In the genomic region with DNA sequence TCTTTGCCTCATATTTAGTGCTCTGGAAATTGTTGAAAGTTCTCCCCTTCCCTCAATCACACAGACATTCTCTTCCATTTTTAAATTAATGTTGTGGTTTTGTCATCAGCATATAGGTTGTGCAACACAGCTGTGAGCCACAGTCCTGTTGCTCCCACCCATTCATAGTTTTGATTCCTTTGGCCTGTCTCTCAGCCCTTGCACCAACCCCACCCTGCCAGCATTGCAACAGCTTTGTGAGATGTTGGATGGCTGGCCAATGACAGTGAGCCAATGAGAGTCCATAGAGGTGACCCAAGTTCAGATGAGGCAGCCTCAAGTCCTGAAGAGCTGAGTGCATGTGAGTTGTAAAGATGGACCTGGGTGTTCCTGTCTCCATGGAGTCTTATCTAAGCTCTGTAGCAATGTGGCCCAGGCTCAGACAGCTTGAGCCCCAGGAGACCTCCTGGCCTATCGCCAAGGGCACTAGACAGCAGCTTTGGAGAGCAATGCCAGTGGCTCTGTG, we compare ENCODE assay signal across 12 cellular contexts.
DNase-seq lines count a peak whose midpoint lies in the region; ATAC-seq and TF ChIP-seq lines count a peak whose summit lies in the region.
"Had no signal": no experiment of that assay in that cellular context is flagged by ENCODE, and none has a peak within 500 bp of the region (broad histone marks: within the 10 kb centered on the region; RNA-seq: fewer than 3 reads in every experiment).

No MANE protein-coding gene starts in this region.

- ATAC-seq in SK-N-SH treated with all-trans-retinoic acid at 6 μM for 48 hours (peak; percentile 47; the same call in 2 of the 3 replicates), GM18520 (IDR thresholded peaks at IDR 0.05; ENCODE audit: unreplicated experiment) (no peak)

- 70% methylated on average over 1 of the region's 1 CpG for WGBS in SK-N-SH (ENCODE audit: low lambda C conversion rate)

- in situ Hi-C loops in HAP-1 (cut with MboI; ENCODE audit: low sequenced_read_pairs), result no loop called here

- TF ChIP-seq EP300 in SK-N-SH (IDR thresholded peaks at IDR 0.05; ENCODE audit: borderline replicate concordance in 1 of 2, low read depth in 1 of 2, low read length in 1 of 2), result no peak

- H3K36me3 ChIP-seq in SK-N-SH (replicated peaks in 1 of 2; ENCODE audit: control insufficient read depth in 1 of 2, insufficient read depth in 2 of 2, low read length in 1 of 2) (no peaks in the 10 kb centered on the region), HAP-1 (replicated peaks) (no peaks in the 10 kb centered on the region)
- H3K36me3 ChIP-seq: pancreas had no signal

- DNase-seq in SK-N-SH (no peak), NCI-H524 (lab: John Stamatoyannopoulos, UW) (peak; percentile 43 to 73), epithelial cell of prostate (ENCODE audit: low read depth, low spot score) (peak; percentile 85), stromal cell of bone marrow (ENCODE audit: low read depth) (peak; percentile 89), NCI-H128 (lab: John Stamatoyannopoulos, UW; ENCODE audit: unreplicated experiment) (no peak), HAP-1 (ENCODE audit: low spot score in 2 of 2) (no peak)
- DNase-seq: CD4-positive, CD25-positive, alpha-beta regulatory T cell; pancreas; stimulated activated CD8-positive, alpha-beta memory T cell treated with anti-CD3 and anti-CD28 coated beads, Interleukin-4, amount 100 ng/mL, for 48 hours; T-helper 9 cell had no signal

- H4K20me1 ChIP-seq in SK-N-SH (ENCODE audit: insufficient read depth), result no peaks in the 10 kb centered on the region

- H3F3A ChIP-seq in SK-N-SH (replicated peaks; ENCODE audit: insufficient read depth), result no peaks in the 10 kb centered on the region

- H3K4me3 ChIP-seq in SK-N-SH (ENCODE audit: low read depth in 2 of 2, low read length in 1 of 2) (no peak overlapping the region), HAP-1 (no peak overlapping the region)
- H3K4me3 ChIP-seq: pancreas had no signal

- no peak for TF ChIP-seq RAD21 in SK-N-SH (IDR thresholded peaks at IDR 0.05; ENCODE audit: low read length)

- H3K4me1 ChIP-seq in SK-N-SH (ENCODE audit: control insufficient read depth in 1 of 2, insufficient read depth in 2 of 2, low read depth in 1 of 2, low read length in 1 of 2) (peaks cover 0 to 4% of the 10 kb centered on the region in 2 experiments; a peak in 2 of 4 replicates), HAP-1 (no peaks in the 10 kb centered on the region)
- H3K4me1 ChIP-seq: pancreas had no signal

- H3K4me2 ChIP-seq in SK-N-SH, result no peak overlapping the region

- H3K27me3 ChIP-seq in SK-N-SH (ENCODE audit: insufficient read depth), result no peaks in the 10 kb centered on the region
- no peaks in the 10 kb centered on the region for H3K27me3 ChIP-seq in HAP-1 (ENCODE audit: low read depth)
- H3K27me3 ChIP-seq: pancreas had no signal

- H2AFZ ChIP-seq in SK-N-SH (ENCODE audit: low read depth), result no peak overlapping the region

- H3K27ac ChIP-seq in SK-N-SH (ENCODE audit: low read depth in 2 of 2, low read length in 1 of 2) (no peak overlapping the region), epithelial cell of prostate (peak overlapping the region; percentile 76)
- H3K27ac ChIP-seq: pancreas had no signal

- CTCF ChIA-PET in SK-N-SH (lab: Yijun Ruan, JAX), result no interaction called here

- H3K79me2 ChIP-seq in SK-N-SH (ENCODE audit: insufficient read depth), result no peaks in the 10 kb centered on the region

- H3K9ac ChIP-seq in SK-N-SH, result no peak overlapping the region

- no peak for TF ChIP-seq CTCF in SK-N-SH (IDR thresholded peaks at IDR 0.05)

- H3K9me2 ChIP-seq in SK-N-SH, result no peaks in the 10 kb centered on the region

- H3K9me3 ChIP-seq in SK-N-SH (no peaks in the 10 kb centered on the region), HAP-1 (no peaks in the 10 kb centered on the region)
- H3K9me3 ChIP-seq: pancreas had no signal

- POLR2A ChIA-PET in SK-N-SH (lab: Yijun Ruan, JAX), result no interaction called here

TF ChIP-seq in SK-N-SH treated with all-trans-retinoic acid at 6 μM for 48 hours, 23 proteins besides CTCF, POLR2A, EP300 and RAD21:
- TF ChIP-seq ZNF8 (CRISPR knock-in tag; IDR thresholded peaks at IDR 0.05) (no peak), ZFP3 (CRISPR knock-in tag; IDR thresholded peaks at IDR 0.05) (no peak), BACH2 (CRISPR knock-in tag; IDR thresholded peaks at IDR 0.05; ENCODE audit: borderline replicate concordance) (no peak), ARNTL (CRISPR knock-in tag; IDR thresholded peaks at IDR 0.05; ENCODE audit: borderline replicate concordance, low read depth) (no peak), ISL1 (CRISPR knock-in tag; IDR thresholded peaks at IDR 0.05) (peak; percentile 61; the same call in 1 of the 2 replicates), ZC3H10 (CRISPR knock-in tag; IDR thresholded peaks at IDR 0.05) (no peak), TOX (CRISPR knock-in tag; IDR thresholded peaks at IDR 0.05; ENCODE audit: borderline replicate concordance) (no peak)
TF ChIP-seq in SK-N-SH treated with all-trans-retinoic acid at 6 μM for 48 hours: peak in this region for 1.

TF ChIP-seq in SK-N-SH, 30 proteins besides CTCF, POLR2A, EP300 and RAD21:
- TF ChIP-seq NFIC (IDR thresholded peaks at IDR 0.05; ENCODE audit: borderline replicate concordance), result no peak
- TF ChIP-seq, protein P1, sequence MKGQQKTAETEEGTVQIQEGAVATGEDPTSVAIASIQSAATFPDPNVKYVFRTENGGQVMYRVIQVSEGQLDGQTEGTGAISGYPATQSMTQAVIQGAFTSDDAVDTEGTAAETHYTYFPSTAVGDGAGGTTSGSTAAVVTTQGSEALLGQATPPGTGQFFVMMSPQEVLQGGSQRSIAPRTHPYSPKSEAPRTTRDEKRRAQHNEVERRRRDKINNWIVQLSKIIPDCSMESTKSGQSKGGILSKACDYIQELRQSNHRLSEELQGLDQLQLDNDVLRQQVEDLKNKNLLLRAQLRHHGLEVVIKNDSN (IDR thresholded peaks at IDR 0.05; ENCODE audit: borderline replicate concordance, low read depth), result no peak
TF ChIP-seq in SK-N-SH: peak in this region for 0.

Comparison
In these comparisons a context has a peak if more than half of its experiments do, and no peak if none do; other contexts are left out.
1. DNase-seq: peak in NCI-H524 (2 of 2), epithelial cell of prostate (single experiment) and stromal cell of bone marrow (single experiment); none in SK-N-SH (single experiment), NCI-H128 (single experiment) and HAP-1 (0 of 2).